ENCODE assay signal across 8 cellular contexts in genomic region chr2:31170071-31170698, GRCh38. TPM values are rescaled to one million over a fixed set of nuclear protein-coding genes. Genes with fewer than 3 reads are reported as not detected.
A peak's percentile ranks its signal among the peaks of the same experiment; 100 is the strongest.
DNase-seq lines count a peak whose midpoint lies in the region; ATAC-seq and TF ChIP-seq lines count a peak whose summit lies in the region.

No MANE protein-coding gene starts in this region.

- intact Hi-C loops in colonic mucosa (cut with DNase I) (loop anchor here (5.0 to 10.0 kb wide), 2 partner anchors 458 to 1005 kb away; no protein-coding TSS in a partner anchor), left lung (cut with DNase I) (loop anchor here in 1 of 2 donors (10.0 kb wide), 2 partner anchors 165 to 455 kb away; no protein-coding TSS in a partner anchor)

- H3K27me3 ChIP-seq in colonic mucosa (no peaks in the 10 kb centered on the region), left lung (no peaks in the 10 kb centered on the region)

- H3K9me3 ChIP-seq in colonic mucosa (no peaks in the 10 kb centered on the region), left lung (no peaks in the 10 kb centered on the region)

- H3K27ac ChIP-seq in colonic mucosa (no peak overlapping the region), left lung (no peak overlapping the region)

- H3K4me3 ChIP-seq in colonic mucosa, result no peak overlapping the region
- no peak overlapping the region for H3K4me3 ChIP-seq in left lung

- TF ChIP-seq CTCF in colonic mucosa (IDR thresholded peaks at IDR 0.05) (peak; percentile 86), left lung (IDR thresholded peaks at IDR 0.05) (peak; percentile 88 to 92)

- H3K36me3 ChIP-seq in colonic mucosa (no peaks in the 10 kb centered on the region), left lung (no peaks in the 10 kb centered on the region)

- ATAC-seq in HG02884 (IDR thresholded peaks at IDR 0.05; ENCODE audit: unreplicated experiment) (peak; percentile 77), left lung (peak; percentile 98)

- H3K9ac ChIP-seq in colonic mucosa (ENCODE audit: low read depth in 2 of 2, low read length in 2 of 2), result no peak overlapping the region

- DNase-seq in NCI-H2081 (lab: John Stamatoyannopoulos, UW) (peak; percentile 61), NCI-H2081 treated with DMSO at 0.1 percent for 48 hours (lab: John Stamatoyannopoulos, UW) (no peak), NCI-H2029 treated with DMSO at 0.1 percent for 48 hours (lab: John Stamatoyannopoulos, UW) (peak; percentile 72), colonic mucosa (peak; percentile 42), left lung (peak in 1 of 2 donors; percentile 50)
- DNase-seq in activated CD4-positive, alpha-beta T cell treated with anti-CD3 and anti-CD28 coated beads for 1 hour, result peak; percentile 15
- peak; percentile 27 to 31 for DNase-seq in stimulated activated CD4-positive, alpha-beta T cell treated with anti-CD3 and anti-CD28 coated beads, Interleukin-4, amount 100 ng/mL, for 48 hours (ENCODE audit: low read depth in 2 of 2)

- H3K4me1 ChIP-seq in colonic mucosa, result no peaks in the 10 kb centered on the region
- H3K4me1 ChIP-seq in left lung, result no peaks in the 10 kb centered on the region

RNA-seq across cellular contexts. Expression of gene GALNT14, which starts 31.9 kb away (rescaled TPM):
- under 1 TPM; 0.15 to 0.45 TPM for total RNA-seq in colonic mucosa
- 1 to 10 TPM; 1.5 to 2.1 TPM for total RNA-seq in left lung

RNA-seq across cellular contexts. Expression of gene CAPN14, which starts 47.1 kb away (rescaled TPM):
- total RNA-seq in colonic mucosa, result under 1 TPM in 1 of 2 donors, not detected in 1; 0.08 TPM
- under 1 TPM; 0.23 to 0.26 TPM for total RNA-seq in left lung
